In genomic region chr1:219555802-219556201, GRCh38 we compare ENCODE assay signal across 12 cellular contexts. TPM values are rescaled to one million over a fixed set of nuclear protein-coding genes. Genes with fewer than 3 reads are reported as not detected.
DNase-seq lines count a peak whose midpoint lies in the region; ATAC-seq and TF ChIP-seq lines count a peak whose summit lies in the region.
"Had no signal": no experiment of that assay in that cellular context is flagged by ENCODE, and none has a peak within 500 bp of the region (broad histone marks: within the 10 kb centered on the region; RNA-seq: fewer than 3 reads in every experiment).

No MANE protein-coding gene starts in this region.

- CTCF ChIA-PET in PC-3 (lab: Charles Lee) = interaction anchor here (0.6 to 1.7 kb wide), 5 partner anchors 12 to 251 kb away, joined by 3 to 8 read pairs (median 3); no protein-coding TSS in a partner anchor

- H3K9me3 ChIP-seq in PC-3 (ENCODE audit: low read length) = no peaks in the 10 kb centered on the region

- no peak for TF ChIP-seq CTCF in PC-3 (conservative IDR thresholded peaks at IDR 0.05; ENCODE audit: low read depth, low read length)

- H3K4me1 ChIP-seq in PC-3 (ENCODE audit: insufficient read depth, low read length) = peaks cover 23% of the 10 kb centered on the region

- no peaks in the 10 kb centered on the region for H3K36me3 ChIP-seq in PC-3 (ENCODE audit: low read depth, low read length)

- peak overlapping the region; percentile 30; the same call in 1 of the 2 replicates for H3K4me3 ChIP-seq in PC-3 (ENCODE audit: low read length)

- no peaks in the 10 kb centered on the region for H3K27me3 ChIP-seq in PC-3 (ENCODE audit: low read length)

- H3K79me2 ChIP-seq in PC-3 (ENCODE audit: low read length) = no peaks in the 10 kb centered on the region

- peak overlapping the region; percentile 89 for H3K27ac ChIP-seq in PC-3 (ENCODE audit: low read length)
- H3K27ac ChIP-seq: KMS-11 had no signal

- H3K9me2 ChIP-seq in PC-3 (replicated peaks; ENCODE audit: low read length) = no peaks in the 10 kb centered on the region

- peak; percentile 25 for DNase-seq in COR-L47 (lab: John Stamatoyannopoulos, UW)
- DNase-seq in PC-3 = peak; percentile 96
- DNase-seq in non-pigmented ciliary epithelial cell (ENCODE audit: low read depth) = peak; percentile 35
- no peak for DNase-seq in HUDEP-2 (lab: John Stamatoyannopoulos, UW; ENCODE audit: unreplicated experiment in 76 of 76)
- DNase-seq: NK-92 treated with Interleukin-12 subunit alpha and Interleukin-12 subunit beta, amount 100 ng/mL, for 24 hours; T-helper 2 cell had no signal

- H4K20me1 ChIP-seq in PC-3 (ENCODE audit: low read length) = no peaks in the 10 kb centered on the region

- POLR2A ChIA-PET in PC-3 (lab: Charles Lee; ENCODE audit: unreplicated experiment) = interaction anchor here (0.6 kb wide), 2 partner anchors 11 to 49 kb away, joined by 3 to 5 read pairs; no protein-coding TSS in a partner anchor

- intact Hi-C loops in PC-3 (cut with micrococcal nuclease) = loop anchor here (1.0 to 10.0 kb wide), 8 partner anchors 24 to 751 kb away; no protein-coding TSS in a partner anchor

- ATAC-seq in PC-3 (peak; percentile 94), esophagus mucosa (peak; percentile 90), HG03025 (IDR thresholded peaks at IDR 0.05; ENCODE audit: low FRiP score, unreplicated experiment) (no peak), GM19351 (IDR thresholded peaks at IDR 0.05; ENCODE audit: unreplicated experiment) (no peak), HG03175 (IDR thresholded peaks at IDR 0.05; ENCODE audit: unreplicated experiment) (no peak)

- H3F3A ChIP-seq in PC-3 (ENCODE audit: low read length, unreplicated experiment) = peaks cover 8% of the 10 kb centered on the region

- peak overlapping the region; percentile 61 for H3K9ac ChIP-seq in PC-3 (ENCODE audit: low read length)
- H3K9ac ChIP-seq: KMS-11 had no signal

- H2AFZ ChIP-seq in PC-3 (ENCODE audit: low read length) = peak overlapping the region; percentile 3; the same call in 1 of the 2 replicates

- peak overlapping the region; percentile 60 for H3K4me2 ChIP-seq in PC-3 (ENCODE audit: low read length)
- H3K4me2 ChIP-seq: KMS-11 had no signal

- BruUV-seq in PC-3 (replicated peaks; lab: Mats Ljungman, UMichigan) = no TSS peak

RNA-seq across cellular contexts. Expression of gene ZC3H11B, which starts 57.1 kb away (rescaled TPM):
- total RNA-seq in PC-3 (2014; rRNA removed) (not detected in 2 replicates), esophagus mucosa (not detected)
- total RNA-seq: renal cortical epithelial cell had no signal

Comparison
In these comparisons a context has a peak if more than half of its experiments do, and no peak if none do; other contexts are left out.
1. DNase-seq: peak in COR-L47 (single experiment), PC-3 (single experiment) and non-pigmented ciliary epithelial cell (single experiment); none in HUDEP-2 (0 of 76).
2. ATAC-seq: peak in PC-3 (single experiment) and esophagus mucosa (single experiment); none in HG03025 (single experiment), GM19351 (single experiment) and HG03175 (single experiment).